In the genomic region with DNA sequence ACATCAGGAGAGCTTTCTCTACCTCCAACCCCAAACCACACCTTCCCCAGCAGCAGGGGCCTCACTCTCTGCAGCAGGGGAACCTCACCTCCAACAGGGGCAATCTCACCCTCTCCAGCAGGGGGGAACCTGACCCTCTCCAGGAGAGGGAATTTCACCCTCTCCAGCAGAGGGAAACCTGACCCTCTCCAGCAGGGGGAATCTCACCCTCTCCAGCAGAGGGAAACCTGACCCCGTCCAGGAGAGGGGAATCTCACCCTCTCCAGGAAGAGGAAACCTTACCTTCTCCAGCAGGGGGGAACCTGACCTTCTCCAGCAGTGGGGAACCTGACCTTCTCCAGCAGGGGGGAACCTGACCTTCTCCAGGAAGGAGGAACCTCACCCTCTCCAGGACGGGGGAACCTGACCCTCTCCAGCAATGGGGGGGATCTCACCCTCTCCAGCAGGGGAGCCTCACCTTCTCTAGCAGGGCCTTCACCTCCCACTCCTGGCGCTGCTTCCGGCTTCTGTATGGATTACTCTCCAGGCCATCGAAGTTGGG, we compare ENCODE assay signal across 9 cellular contexts. TPM values are rescaled to one million over a fixed set of nuclear protein-coding genes. Genes with fewer than 3 reads are reported as not detected.
DNase-seq lines count a peak whose midpoint lies in the region; ATAC-seq, FAIRE-seq and TF ChIP-seq lines count a peak whose summit lies in the region.
"Had no signal": no experiment of that assay in that cellular context is flagged by ENCODE, and none has a peak within 500 bp of the region (broad histone marks: within the 10 kb centered on the region; RNA-seq: fewer than 3 reads in every experiment).

No MANE protein-coding gene starts in this region.

- H3K4me3 Mint-ChIP-seq in activated naive CD4-positive, alpha-beta T cell treated with anti-CD3 and anti-CD28 coated beads, Interleukin-2, amount 50 U/mL, for 24 hours = no peak overlapping the region

- TF ChIP-seq POLR2A in adrenal gland (IDR thresholded peaks at IDR 0.05) = no peak
- TF ChIP-seq POLR2A in HepG2 (IDR thresholded peaks at IDR 0.05; ENCODE audit: insufficient read depth in 1 of 2, low read depth in 2 of 2, low read length in 2 of 2) = 0 out of 4 replicates have a peak, but pooled peaks of 1 of the 2 experiments have one; percentile 1

- H3K4me3 ChIP-seq in adrenal gland = no peak overlapping the region
- H3K4me3 ChIP-seq in HepG2 (replicated peaks in 1 of 3; ENCODE audit: insufficient read depth in 1 of 3, low read depth in 2 of 3, low read length in 3 of 3) = no peak overlapping the region

- H3K4me1 ChIP-seq in adrenal gland (replicated peaks in 1 of 2) (peaks cover 3 to 24% of the 10 kb centered on the region in 2 donors), HepG2 (ENCODE audit: insufficient read depth, low read length) (peaks cover 8% of the 10 kb centered on the region)

- H3K4me1 Mint-ChIP-seq in activated naive CD4-positive, alpha-beta T cell treated with anti-CD3 and anti-CD28 coated beads, Interleukin-2, amount 50 U/mL, for 24 hours = peaks cover 27% of the 10 kb centered on the region

- no peak overlapping the region for H3K4me2 ChIP-seq in HepG2 (ENCODE audit: low read depth, low read length)

- no peaks in the 10 kb centered on the region for H3K9me3 Mint-ChIP-seq in activated naive CD4-positive, alpha-beta T cell treated with anti-CD3 and anti-CD28 coated beads, Interleukin-2, amount 50 U/mL, for 24 hours

- peaks cover 0 to 64% of the 10 kb centered on the region in 2 donors for H3K36me3 ChIP-seq in adrenal gland (replicated peaks in 1 of 2)
- peaks cover 13 to 61% of the 10 kb centered on the region in 2 experiments for H3K36me3 ChIP-seq in HepG2 (replicated peaks in 1 of 2; ENCODE audit: control insufficient read depth in 1 of 2, insufficient read depth in 2 of 2, low read length in 2 of 2)

- H3K27ac Mint-ChIP-seq in activated naive CD4-positive, alpha-beta T cell treated with anti-CD3 and anti-CD28 coated beads, Interleukin-2, amount 50 U/mL, for 24 hours = peak overlapping the region; percentile 46

- ATAC-seq in HepG2 = peak; percentile 88
- no peak for ATAC-seq in GM21576 (IDR thresholded peaks at IDR 0.05; ENCODE audit: unreplicated experiment)
- no peak for ATAC-seq in GM19395 (IDR thresholded peaks at IDR 0.05; ENCODE audit: unreplicated experiment)

- H3K9ac ChIP-seq in HepG2 (ENCODE audit: insufficient read depth, low read depth, low read length) = no peak overlapping the region

- 51 to 100% (median 61%) methylated on average over 1 to 5 of the region's 5 CpGs for WGBS in adrenal gland, 4 donors
- WGBS in HepG2 (ENCODE audit: low lambda C conversion rate) = 82% methylated on average over 4 of the region's 5 CpGs

- no peak for DNase-seq in activated naive CD4-positive, alpha-beta T cell treated with Interleukin-2 at 50 U/mL for 16 hours
- peak; percentile 7 for DNase-seq in NCI-H2029 treated with DMSO at 0.1 percent for 48 hours (lab: John Stamatoyannopoulos, UW)
- peak in 2 of 7 donors; percentile 22 to 42 for DNase-seq in adrenal gland
- peak; percentile 93 for DNase-seq in HepG2 (ENCODE audit: low spot score)
- no peak for DNase-seq in NCI-H2081 treated with DMSO at 0.1 percent for 48 hours (lab: John Stamatoyannopoulos, UW)

- TF ChIP-seq RAD21 in HepG2 (CRISPR knock-in tag; IDR thresholded peaks at IDR 0.05) = peak; percentile 96

- peaks cover 13% of the 10 kb centered on the region for H3K36me3 Mint-ChIP-seq in activated naive CD4-positive, alpha-beta T cell treated with anti-CD3 and anti-CD28 coated beads, Interleukin-2, amount 50 U/mL, for 24 hours

- POLR2A ChIA-PET in HepG2 (lab: Yijun Ruan, JAX) = interaction anchor here (1.0 to 2.2 kb wide), 2 partner anchors 20 to 31 kb away, joined by 3 to 5 read pairs; no protein-coding TSS in a partner anchor

- TF ChIP-seq EP300 in HepG2 (IDR thresholded peaks at IDR 0.05; ENCODE audit: low read depth in 2 of 2, low read length in 2 of 2) (no peak), HepG2 (CRISPR knock-in tag; IDR thresholded peaks at IDR 0.05; ENCODE audit: borderline replicate concordance) (no peak; the same call in 1 of the 2 replicates)

- H3K9me3 ChIP-seq in adrenal gland (replicated peaks in 1 of 3) = no peaks in the 10 kb centered on the region
- no peaks in the 10 kb centered on the region for H3K9me3 ChIP-seq in HepG2 (ENCODE audit: low read length)

- no peaks in the 10 kb centered on the region for H3K27me3 Mint-ChIP-seq in activated naive CD4-positive, alpha-beta T cell treated with anti-CD3 and anti-CD28 coated beads, Interleukin-2, amount 50 U/mL, for 24 hours

- in situ Hi-C loops in HepG2 (cut with HindIII; ENCODE audit: extremely low pct_ligation_motif_present, low pct_unique_long_range_greater_than_20kb) = loop anchor here (25.0 kb wide), 1 partner anchor 132 kb away; the partner anchor contains the start of genes CUTA, PHF1 and SYNGAP1

- BruUV-seq in HepG2 (replicated peaks; lab: Mats Ljungman, UMichigan) = no TSS peak

- peaks cover 4% of the 10 kb centered on the region for H3K79me2 ChIP-seq in HepG2 (ENCODE audit: insufficient read depth, low read length)

- H3K27ac ChIP-seq in adrenal gland = peak overlapping the region in 1 of 5 donors; percentile 7
- peak overlapping the region; percentile 48 for H3K27ac ChIP-seq in HepG2 (ENCODE audit: extremely low read length, insufficient read depth, low read length)
- H3K27ac ChIP-seq: epithelial cell of prostate had no signal

- H3K27me3 ChIP-seq in adrenal gland (no peaks in the 10 kb centered on the region), HepG2 (ENCODE audit: control insufficient read depth in 1 of 2, insufficient read depth in 2 of 2, low read length in 2 of 2) (no peaks in the 10 kb centered on the region)

- peak; percentile 98 for FAIRE-seq in HepG2 (lab: Jason Lieb, UNC)

- peak in 5 of 6 experiments; percentile 22 to 45 (median 42) for TF ChIP-seq CTCF in adrenal gland (IDR thresholded peaks at IDR 0.05)
- TF ChIP-seq CTCF in HepG2 (CRISPR knock-in tag; IDR thresholded peaks at IDR 0.05) = peak; percentile 83

- CTCF ChIA-PET in HepG2 (lab: Yijun Ruan, JAX; ENCODE audit: low intra/inter-chr PET ratio, low total read pairs) = interaction anchor here (0.7 to 3.2 kb wide), 8 partner anchors 9 to 145 kb away, joined by 3 to 52 read pairs (median 6); partner anchors contain the start of genes KIFC1, RGL2 and VPS52

- peaks cover 11% of the 10 kb centered on the region for H4K20me1 ChIP-seq in HepG2 (ENCODE audit: insufficient read depth, low read length)

- intact Hi-C loops in adrenal gland (cut with DNase I) (no loop called here), HepG2 (cut with micrococcal nuclease; ENCODE audit: unreplicated experiment) (loop anchor here (1.0 kb wide), 3 partner anchors 19 to 111 kb away; partner anchors contain the start of gene KIFC1)

- H2AFZ ChIP-seq in HepG2 (ENCODE audit: low read length) = no peak overlapping the region

RNA-seq across cellular contexts. Expression of gene B3GALT4, which starts 3.1 kb away (rescaled TPM):
- total RNA-seq in adrenal gland (10 to 100 TPM in 7 of 8 donors, 1 to 10 TPM in 1; 8.5 to 23.7 (median 16.3) TPM), HepG2 (2016; rRNA removed; fragmentation: Illumina TruSeq; extraction: Trizol) (0.27 TPM in 1 of 2 replicates, not detected in the other)
- polyA plus RNA-seq in adrenal gland (10 to 100 TPM in 2 of 3 donors, 1 to 10 TPM in 1; 2.6 to 11.4 (median 11.0) TPM), HepG2 (2011; rRNA removed) (0.04 TPM in 1 of 2 replicates, not detected in the other)
- total RNA-seq in HepG2 (2016; cell fraction: cytosol; rRNA removed; fragmentation: Illumina TruSeq; extraction: Trizol; ENCODE audit: low read depth) = not detected in 2 replicates
- total RNA-seq in HepG2 (2016; cell fraction: insoluble cytoplasmic fraction; rRNA removed; fragmentation: Illumina TruSeq; extraction: Trizol) = 0.19 TPM in 1 of 2 replicates, not detected in the other
- total RNA-seq in HepG2 (2016; cell fraction: membrane; rRNA removed; fragmentation: Illumina TruSeq; extraction: Trizol) = not detected in 2 replicates
- total RNA-seq in HepG2 (2016; cell fraction: nucleus; rRNA removed; fragmentation: Illumina TruSeq; extraction: Trizol) = 0.37 and 0.56 TPM in 2 replicates
- polyA plus RNA-seq in HepG2 (2011; cell fraction: cytosol; rRNA removed) = not detected in 2 replicates
- 0.26 and 0.31 TPM in 2 replicates for polyA plus RNA-seq in HepG2 (2011; cell fraction: nucleus; rRNA removed)
- polyA plus RNA-seq in HepG2 (2012) = 0.27 TPM in 1 of 2 replicates, not detected in the other
- not detected in 2 replicates for polyA plus RNA-seq in HepG2 (2016; cell fraction: cytosol; fragmentation: Illumina TruSeq; extraction: Trizol; ENCODE audit: low read depth)
- polyA plus RNA-seq in HepG2 (2016; cell fraction: insoluble cytoplasmic fraction; fragmentation: Illumina TruSeq; extraction: Trizol; ENCODE audit: low read depth) = not detected in 2 replicates
- not detected in 2 replicates for polyA plus RNA-seq in HepG2 (2016; cell fraction: membrane; fragmentation: Illumina TruSeq; extraction: Trizol; ENCODE audit: low read depth)
- not detected in 2 replicates for polyA plus RNA-seq in HepG2 (2016; cell fraction: nucleus; fragmentation: Illumina TruSeq; extraction: Trizol; ENCODE audit: insufficient read depth, low read depth)
- polyA minus RNA-seq in HepG2 (2011; rRNA and poly(A)+ RNA removed; ENCODE audit: low replicate concordance) = 0.46 and 1.4 TPM in 2 replicates
- not detected in 2 replicates for polyA minus RNA-seq in HepG2 (2011; cell fraction: cytosol; rRNA and poly(A)+ RNA removed)
- polyA minus RNA-seq in HepG2 (2011; cell fraction: nucleus; rRNA and poly(A)+ RNA removed) = 2.2 and 2.6 TPM in 2 replicates

RNA-seq across cellular contexts. Expression of gene RPS18, which starts 8.2 kb away (rescaled TPM):
- total RNA-seq in adrenal gland = 1,000 to 10,000 TPM; 1,323 to 2,333 (median 2,032) TPM
- 1,000 to 10,000 TPM; 1,797 to 8,448 (median 4,417) TPM for polyA plus RNA-seq in adrenal gland
- total RNA-seq in HepG2 (2016; rRNA removed; fragmentation: Illumina TruSeq; extraction: Trizol) = 3,896 and 4,448 TPM in 2 replicates
- 6,850 and 8,085 TPM in 2 replicates for total RNA-seq in HepG2 (2016; cell fraction: cytosol; rRNA removed; fragmentation: Illumina TruSeq; extraction: Trizol; ENCODE audit: low read depth)
- 4,025 and 4,526 TPM in 2 replicates for total RNA-seq in HepG2 (2016; cell fraction: insoluble cytoplasmic fraction; rRNA removed; fragmentation: Illumina TruSeq; extraction: Trizol)
- total RNA-seq in HepG2 (2016; cell fraction: membrane; rRNA removed; fragmentation: Illumina TruSeq; extraction: Trizol) = 9,877 and 10,431 TPM in 2 replicates
- total RNA-seq in HepG2 (2016; cell fraction: nucleus; rRNA removed; fragmentation: Illumina TruSeq; extraction: Trizol) = 1,435 and 1,506 TPM in 2 replicates
- polyA plus RNA-seq in HepG2 (2011; rRNA removed) = 5,415 and 5,806 TPM in 2 replicates
- 7,892 and 7,910 TPM in 2 replicates for polyA plus RNA-seq in HepG2 (2011; cell fraction: cytosol; rRNA removed)
- 1,928 and 2,149 TPM in 2 replicates for polyA plus RNA-seq in HepG2 (2011; cell fraction: nucleus; rRNA removed)
- polyA plus RNA-seq in HepG2 (2012) = 4,895 and 7,078 TPM in 2 replicates
- polyA plus RNA-seq in HepG2 (2016; cell fraction: cytosol; fragmentation: Illumina TruSeq; extraction: Trizol; ENCODE audit: low read depth) = 7,234 and 7,986 TPM in 2 replicates
- 4,048 and 4,456 TPM in 2 replicates for polyA plus RNA-seq in HepG2 (2016; cell fraction: insoluble cytoplasmic fraction; fragmentation: Illumina TruSeq; extraction: Trizol; ENCODE audit: low read depth)
- 9,329 and 9,343 TPM in 2 replicates for polyA plus RNA-seq in HepG2 (2016; cell fraction: membrane; fragmentation: Illumina TruSeq; extraction: Trizol; ENCODE audit: low read depth)
- 2,456 and 2,595 TPM in 2 replicates for polyA plus RNA-seq in HepG2 (2016; cell fraction: nucleus; fragmentation: Illumina TruSeq; extraction: Trizol; ENCODE audit: insufficient read depth, low read depth)
- polyA minus RNA-seq in HepG2 (2011; rRNA and poly(A)+ RNA removed; ENCODE audit: low replicate concordance) = 1,646 and 2,177 TPM in 2 replicates
- polyA minus RNA-seq in HepG2 (2011; cell fraction: cytosol; rRNA and poly(A)+ RNA removed) = 879 and 1,018 TPM in 2 replicates
- 337 and 498 TPM in 2 replicates for polyA minus RNA-seq in HepG2 (2011; cell fraction: nucleus; rRNA and poly(A)+ RNA removed)

RNA-seq across cellular contexts. Expression of gene VPS52, which starts 8.4 kb away (rescaled TPM):
- total RNA-seq in adrenal gland (10 to 100 TPM; 21.9 to 87.0 (median 63.5) TPM), HepG2 (2016; rRNA removed; fragmentation: Illumina TruSeq; extraction: Trizol) (40.2 and 48.9 TPM in 2 replicates)
- polyA plus RNA-seq in adrenal gland (100 to 1,000 TPM in 2 of 3 donors, 10 to 100 TPM in 1; 59.9 to 115 (median 106) TPM), HepG2 (2011; rRNA removed) (85.5 and 87.0 TPM in 2 replicates)
- 11.2 and 14.6 TPM in 2 replicates for total RNA-seq in HepG2 (2016; cell fraction: cytosol; rRNA removed; fragmentation: Illumina TruSeq; extraction: Trizol; ENCODE audit: low read depth)
- total RNA-seq in HepG2 (2016; cell fraction: insoluble cytoplasmic fraction; rRNA removed; fragmentation: Illumina TruSeq; extraction: Trizol) = 39.4 and 49.1 TPM in 2 replicates
- total RNA-seq in HepG2 (2016; cell fraction: membrane; rRNA removed; fragmentation: Illumina TruSeq; extraction: Trizol) = 14.0 and 14.2 TPM in 2 replicates
- 68.2 and 68.8 TPM in 2 replicates for total RNA-seq in HepG2 (2016; cell fraction: nucleus; rRNA removed; fragmentation: Illumina TruSeq; extraction: Trizol)
- polyA plus RNA-seq in HepG2 (2011; cell fraction: cytosol; rRNA removed) = 33.2 and 41.8 TPM in 2 replicates
- 321 and 354 TPM in 2 replicates for polyA plus RNA-seq in HepG2 (2011; cell fraction: nucleus; rRNA removed)
- polyA plus RNA-seq in HepG2 (2012) = 31.6 and 39.3 TPM in 2 replicates
- 3.3 and 4.1 TPM in 2 replicates for polyA plus RNA-seq in HepG2 (2016; cell fraction: cytosol; fragmentation: Illumina TruSeq; extraction: Trizol; ENCODE audit: low read depth)
- 37.1 and 40.7 TPM in 2 replicates for polyA plus RNA-seq in HepG2 (2016; cell fraction: insoluble cytoplasmic fraction; fragmentation: Illumina TruSeq; extraction: Trizol; ENCODE audit: low read depth)
- 6.8 and 9.6 TPM in 2 replicates for polyA plus RNA-seq in HepG2 (2016; cell fraction: membrane; fragmentation: Illumina TruSeq; extraction: Trizol; ENCODE audit: low read depth)
- 97.7 and 115 TPM in 2 replicates for polyA plus RNA-seq in HepG2 (2016; cell fraction: nucleus; fragmentation: Illumina TruSeq; extraction: Trizol; ENCODE audit: insufficient read depth, low read depth)
- polyA minus RNA-seq in HepG2 (2011; rRNA and poly(A)+ RNA removed; ENCODE audit: low replicate concordance) = 174 and 183 TPM in 2 replicates
- polyA minus RNA-seq in HepG2 (2011; cell fraction: cytosol; rRNA and poly(A)+ RNA removed) = 19.5 and 26.3 TPM in 2 replicates
- polyA minus RNA-seq in HepG2 (2011; cell fraction: nucleus; rRNA and poly(A)+ RNA removed) = 155 and 193 TPM in 2 replicates

RNA-seq across cellular contexts. Expression of gene WDR46, which starts 9.0 kb away (rescaled TPM):
- total RNA-seq in adrenal gland (100 to 1,000 TPM in 1 of 8 donors, 10 to 100 TPM in 7; 44.0 to 117 (median 50.2) TPM), HepG2 (2016; rRNA removed; fragmentation: Illumina TruSeq; extraction: Trizol) (99.9 and 105 TPM in 2 replicates)
- polyA plus RNA-seq in adrenal gland (100 to 1,000 TPM in 2 of 3 donors, 10 to 100 TPM in 1; 48.7 to 139 (median 104) TPM), HepG2 (2011; rRNA removed) (47.4 and 54.6 TPM in 2 replicates)
- total RNA-seq in HepG2 (2016; cell fraction: cytosol; rRNA removed; fragmentation: Illumina TruSeq; extraction: Trizol; ENCODE audit: low read depth) = 34.0 and 45.3 TPM in 2 replicates
- 93.2 and 108 TPM in 2 replicates for total RNA-seq in HepG2 (2016; cell fraction: insoluble cytoplasmic fraction; rRNA removed; fragmentation: Illumina TruSeq; extraction: Trizol)
- total RNA-seq in HepG2 (2016; cell fraction: membrane; rRNA removed; fragmentation: Illumina TruSeq; extraction: Trizol) = 44.8 and 48.1 TPM in 2 replicates
- 67.1 and 84.6 TPM in 2 replicates for total RNA-seq in HepG2 (2016; cell fraction: nucleus; rRNA removed; fragmentation: Illumina TruSeq; extraction: Trizol)
- polyA plus RNA-seq in HepG2 (2011; cell fraction: cytosol; rRNA removed) = 33.7 and 44.0 TPM in 2 replicates
- 100 and 101 TPM in 2 replicates for polyA plus RNA-seq in HepG2 (2011; cell fraction: nucleus; rRNA removed)
- 40.9 and 53.3 TPM in 2 replicates for polyA plus RNA-seq in HepG2 (2012)
- 30.0 and 32.0 TPM in 2 replicates for polyA plus RNA-seq in HepG2 (2016; cell fraction: cytosol; fragmentation: Illumina TruSeq; extraction: Trizol; ENCODE audit: low read depth)
- polyA plus RNA-seq in HepG2 (2016; cell fraction: insoluble cytoplasmic fraction; fragmentation: Illumina TruSeq; extraction: Trizol; ENCODE audit: low read depth) = 82.3 and 87.5 TPM in 2 replicates
- 32.2 and 32.4 TPM in 2 replicates for polyA plus RNA-seq in HepG2 (2016; cell fraction: membrane; fragmentation: Illumina TruSeq; extraction: Trizol; ENCODE audit: low read depth)
- polyA plus RNA-seq in HepG2 (2016; cell fraction: nucleus; fragmentation: Illumina TruSeq; extraction: Trizol; ENCODE audit: insufficient read depth, low read depth) = 115 and 128 TPM in 2 replicates
- 106 and 108 TPM in 2 replicates for polyA minus RNA-seq in HepG2 (2011; rRNA and poly(A)+ RNA removed; ENCODE audit: low replicate concordance)
- 39.5 and 44.8 TPM in 2 replicates for polyA minus RNA-seq in HepG2 (2011; cell fraction: cytosol; rRNA and poly(A)+ RNA removed)
- 38.6 and 63.3 TPM in 2 replicates for polyA minus RNA-seq in HepG2 (2011; cell fraction: nucleus; rRNA and poly(A)+ RNA removed)

RNA-seq across cellular contexts. Expression of gene PFDN6, which starts 9.4 kb away (rescaled TPM):
- 100 to 1,000 TPM in 1 of 8 donors, 10 to 100 TPM in 6, 1 to 10 TPM in 1; 6.8 to 137 (median 45.7) TPM for total RNA-seq in adrenal gland
- polyA plus RNA-seq in adrenal gland = 100 to 1,000 TPM; 180 to 830 (median 713) TPM
- total RNA-seq in HepG2 (2016; rRNA removed; fragmentation: Illumina TruSeq; extraction: Trizol) = 87.0 and 118 TPM in 2 replicates
- 21.9 and 25.1 TPM in 2 replicates for total RNA-seq in HepG2 (2016; cell fraction: cytosol; rRNA removed; fragmentation: Illumina TruSeq; extraction: Trizol; ENCODE audit: low read depth)
- total RNA-seq in HepG2 (2016; cell fraction: insoluble cytoplasmic fraction; rRNA removed; fragmentation: Illumina TruSeq; extraction: Trizol) = 97.0 and 123 TPM in 2 replicates
- total RNA-seq in HepG2 (2016; cell fraction: membrane; rRNA removed; fragmentation: Illumina TruSeq; extraction: Trizol) = 19.5 and 24.7 TPM in 2 replicates
- total RNA-seq in HepG2 (2016; cell fraction: nucleus; rRNA removed; fragmentation: Illumina TruSeq; extraction: Trizol) = 35.5 and 41.4 TPM in 2 replicates
- polyA plus RNA-seq in HepG2 (2011; rRNA removed) = 75.5 and 92.2 TPM in 2 replicates
- polyA plus RNA-seq in HepG2 (2011; cell fraction: cytosol; rRNA removed) = 41.4 and 48.4 TPM in 2 replicates
- 65.1 and 96.7 TPM in 2 replicates for polyA plus RNA-seq in HepG2 (2011; cell fraction: nucleus; rRNA removed)
- polyA plus RNA-seq in HepG2 (2012) = 78.6 and 94.5 TPM in 2 replicates
- 20.6 and 21.5 TPM in 2 replicates for polyA plus RNA-seq in HepG2 (2016; cell fraction: cytosol; fragmentation: Illumina TruSeq; extraction: Trizol; ENCODE audit: low read depth)
- 142 and 148 TPM in 2 replicates for polyA plus RNA-seq in HepG2 (2016; cell fraction: insoluble cytoplasmic fraction; fragmentation: Illumina TruSeq; extraction: Trizol; ENCODE audit: low read depth)
- polyA plus RNA-seq in HepG2 (2016; cell fraction: membrane; fragmentation: Illumina TruSeq; extraction: Trizol; ENCODE audit: low read depth) = 20.0 and 22.3 TPM in 2 replicates
- polyA plus RNA-seq in HepG2 (2016; cell fraction: nucleus; fragmentation: Illumina TruSeq; extraction: Trizol; ENCODE audit: insufficient read depth, low read depth) = 80.0 and 80.7 TPM in 2 replicates
- 11.7 and 27.1 TPM in 2 replicates for polyA minus RNA-seq in HepG2 (2011; rRNA and poly(A)+ RNA removed; ENCODE audit: low replicate concordance)
- 14.2 and 19.7 TPM in 2 replicates for polyA minus RNA-seq in HepG2 (2011; cell fraction: cytosol; rRNA and poly(A)+ RNA removed)
- 28.1 and 34.1 TPM in 2 replicates for polyA minus RNA-seq in HepG2 (2011; cell fraction: nucleus; rRNA and poly(A)+ RNA removed)

Comparison
In these comparisons a context has a peak if more than half of its experiments do, and no peak if none do; other contexts are left out.
1. DNase-seq: peak in NCI-H2029 treated with DMSO at 0.1 percent for 48 hours (single experiment) and HepG2 (single experiment); none in activated naive CD4-positive, alpha-beta T cell treated with Interleukin-2 at 50 U/mL for 16 hours (single experiment) and NCI-H2081 treated with DMSO at 0.1 percent for 48 hours (single experiment).
2. RNA of gene B3GALT4, which starts 3.1 kb away (total RNA-seq): 8.5 to 23.7 TPM in adrenal gland; 0.19 to 0.56 TPM in HepG2; every median in the first group is over 4 times any median in the second.